Comparison of ENCODE assay signal across 21 cellular contexts in the genomic region with DNA sequence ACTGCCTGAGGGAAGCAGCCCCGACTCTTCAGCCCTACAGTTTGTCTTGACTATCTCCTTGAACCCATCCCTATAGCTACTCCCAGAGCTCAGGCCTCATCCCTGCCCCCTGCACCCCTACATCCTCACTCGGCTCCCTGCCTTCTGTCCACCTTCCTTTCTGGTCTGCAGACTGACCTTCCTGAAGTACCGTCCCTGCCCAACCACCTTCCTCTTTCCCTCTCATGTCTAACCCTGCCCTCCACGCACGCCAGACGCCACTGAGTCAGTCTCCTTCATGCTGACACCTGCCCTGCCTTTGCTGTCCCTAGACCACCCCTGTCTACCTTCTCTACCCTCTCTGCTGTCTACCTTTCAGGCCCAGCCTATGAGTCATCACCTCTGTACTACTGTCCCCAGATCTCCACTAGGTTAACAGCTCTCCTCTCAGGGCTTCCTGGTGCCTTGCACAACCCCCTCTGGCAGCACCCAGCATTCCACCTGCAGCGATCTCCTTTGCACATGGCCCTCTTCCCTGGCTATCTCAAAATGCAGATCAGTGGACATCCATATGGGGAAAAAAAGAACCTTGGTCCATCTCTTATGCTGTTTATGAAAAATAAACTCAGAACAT. TPM values are rescaled to one million over a fixed set of nuclear protein-coding genes. Genes with fewer than 3 reads are reported as not detected.
DNase-seq lines count a peak whose midpoint lies in the region; ATAC-seq and TF ChIP-seq lines count a peak whose summit lies in the region.
"Had no signal": no experiment of that assay in that cellular context is flagged by ENCODE, and none has a peak within 500 bp of the region (broad histone marks: within the 10 kb centered on the region; RNA-seq: fewer than 3 reads in every experiment).

No MANE protein-coding gene starts in this region.

- H3K9ac ChIP-seq in PC-3 (ENCODE audit: low read length) = no peak overlapping the region
- peak overlapping the region; percentile 66 for H3K9ac ChIP-seq in neuronal stem cell (ENCODE audit: low read depth, low read length, poor library complexity)
- H3K9ac ChIP-seq: BLaER1, KMS-11 had no signal

- no peak overlapping the region for H2BK15ac ChIP-seq in neuronal stem cell (ENCODE audit: low read length)

- no peaks in the 10 kb centered on the region for H3K27me3 ChIP-seq in GM23338 (ENCODE audit: insufficient read depth)
- H3K27me3 ChIP-seq in PC-3 (ENCODE audit: low read length) = no peaks in the 10 kb centered on the region
- no peaks in the 10 kb centered on the region for H3K27me3 ChIP-seq in neuronal stem cell (ENCODE audit: control insufficient read depth in 3 of 3, insufficient read depth in 3 of 3, low read depth in 1 of 3, low read length in 3 of 3)
- H3K27me3 ChIP-seq in CD4-positive, alpha-beta memory T cell (ENCODE audit: insufficient read depth, low read length) = no peaks in the 10 kb centered on the region
- no peaks in the 10 kb centered on the region for H3K27me3 ChIP-seq in suprapubic skin
- H3K27me3 ChIP-seq: BLaER1, esophagus muscularis mucosa, Peyer's patch, spleen, upper lobe of left lung had no signal

- no TSS peak for BruUV-seq in PC-3 (replicated peaks; lab: Mats Ljungman, UMichigan)

- H3K36me3 ChIP-seq in GM23338 (ENCODE audit: insufficient read depth) (no peaks in the 10 kb centered on the region), PC-3 (ENCODE audit: low read depth, low read length) (peaks cover 10% of the 10 kb centered on the region; the same call in 1 of the 2 replicates), neuronal stem cell (replicated peaks in 1 of 2; ENCODE audit: control insufficient read depth in 2 of 2, insufficient read depth in 2 of 2, low read length in 2 of 2) (no peaks in the 10 kb centered on the region), suprapubic skin (no peaks in the 10 kb centered on the region)
- H3K36me3 ChIP-seq in CD4-positive, alpha-beta memory T cell (ENCODE audit: insufficient read depth, low read length) = no peaks in the 10 kb centered on the region
- H3K36me3 ChIP-seq: BLaER1 had no signal

- H3K4me3 Mint-ChIP-seq in GM23338 = no peak overlapping the region
- H3K4me3 Mint-ChIP-seq in glutamatergic neuron (ENCODE audit: unreplicated experiment) = no peak overlapping the region
- no peak overlapping the region for H3K4me3 Mint-ChIP-seq in CD4-positive, alpha-beta memory T cell
- H3K4me3 Mint-ChIP-seq: dendritic cell treated with granulocyte-macrophage colony-stimulating factor and Interleukin-4, amounts not matched to agents 40 ng/mL and 50 ng/mL, for 4 days; stimulated activated naive B cell treated with anti-CD40 and anti-IgM and Interleukin-4, amounts not matched to agents 10 μg/mL and 1 μg/mL and 100 μg/mL, for 72 hours; T-cell had no signal

- H3F3A ChIP-seq in GM23338 (replicated peaks; ENCODE audit: low read depth) = no peaks in the 10 kb centered on the region
- no peaks in the 10 kb centered on the region for H3F3A ChIP-seq in PC-3 (ENCODE audit: low read length, unreplicated experiment)

- no peak overlapping the region for H4K91ac ChIP-seq in neuronal stem cell (ENCODE audit: low read depth, low read length, poor library complexity)

- H3K36me3 Mint-ChIP-seq in GM23338 (ENCODE audit: low read depth) = no peaks in the 10 kb centered on the region
- H3K36me3 Mint-ChIP-seq in glutamatergic neuron (ENCODE audit: unreplicated experiment) = peaks cover 13% of the 10 kb centered on the region
- H3K36me3 Mint-ChIP-seq in CD4-positive, alpha-beta memory T cell = peaks cover 30 to 37% of the 10 kb centered on the region in 2 donors

- H3K9me2 ChIP-seq in GM23338 (ENCODE audit: insufficient read depth) = no peaks in the 10 kb centered on the region
- H3K9me2 ChIP-seq in PC-3 (replicated peaks; ENCODE audit: low read length) = no peaks in the 10 kb centered on the region

- H2AK5ac ChIP-seq in neuronal stem cell (ENCODE audit: low read depth, low read length) = peak overlapping the region; percentile 93

- no peak for TF ChIP-seq EP300 in suprapubic skin (IDR thresholded peaks at IDR 0.05)

- H3K23ac ChIP-seq in neuronal stem cell (ENCODE audit: low read depth, low read length, poor library complexity) = peak overlapping the region; percentile 62

- no CpG with 5 or more reads among the region's 7 CpGs for WGBS in neuronal stem cell (ENCODE audit: extremely low coverage in 2 of 2, insufficient read length in 2 of 2, insufficient replicate concordance in 1 of 2), 2 donors
- 94% methylated on average over 7 of the region's 7 CpGs for WGBS in suprapubic skin

- DNase-seq in GM23338 (ENCODE audit: low spot score) (no peak), PC-3 (peak; percentile 25), glutamatergic neuron (no peak), neuronal stem cell (ENCODE audit: low spot score) (no peak), suprapubic skin (ENCODE audit: low spot score in 2 of 2) (no peak)
- no peak for DNase-seq in CD4-positive, alpha-beta memory T cell
- DNase-seq: activated CD4-positive, CD25-positive, alpha-beta regulatory T cell; DMS79 treated with DMSO at 0.1 percent for 48 hours; NCI-H1092 treated with DMSO at 0.1 percent for 48 hours; NCI-H82; Peyer's patch; spleen; stimulated activated naive B cell treated with anti-CD40 and anti-IgM and Interleukin-4, amounts not matched to agents 10 μg/mL and 1 μg/mL and 100 μg/mL, for 72 hours; T-cell; upper lobe of left lung had no signal

- no peak overlapping the region for H3K4me2 ChIP-seq in GM23338
- H3K4me2 ChIP-seq in PC-3 (ENCODE audit: low read length) = no peak overlapping the region
- H3K4me2 ChIP-seq in neuronal stem cell (ENCODE audit: insufficient read depth, low read length, poor library complexity, severe bottlenecking) = no peak overlapping the region
- H3K4me2 ChIP-seq: BLaER1, KMS-11 had no signal

- H3K9me3 Mint-ChIP-seq in GM23338 (no peaks in the 10 kb centered on the region; the same call in 2 of the 3 replicates), glutamatergic neuron (ENCODE audit: unreplicated experiment) (peaks cover 1% of the 10 kb centered on the region)
- H3K9me3 Mint-ChIP-seq in CD4-positive, alpha-beta memory T cell = peaks cover 0 to 2% (median 0%) of the 10 kb centered on the region in 8 donors

- H3K27ac ChIP-seq in GM23338 (ENCODE audit: low read depth) (no peak overlapping the region), PC-3 (ENCODE audit: low read length) (no peak overlapping the region), neuronal stem cell (replicated peaks; ENCODE audit: low read length) (no peak overlapping the region), suprapubic skin (no peak overlapping the region)
- H3K27ac ChIP-seq in CD4-positive, alpha-beta memory T cell (ENCODE audit: low read depth, low read length) = no peak overlapping the region
- H3K27ac ChIP-seq: BLaER1, esophagus muscularis mucosa, KMS-11, Peyer's patch, spleen, upper lobe of left lung had no signal

- H3K79me1 ChIP-seq in neuronal stem cell (ENCODE audit: low read depth, low read length) = no peaks in the 10 kb centered on the region

- H3K4me1 Mint-ChIP-seq in GM23338 (peaks cover 5% of the 10 kb centered on the region; the same call in 2 of the 3 replicates), glutamatergic neuron (ENCODE audit: low read depth, unreplicated experiment) (no peaks in the 10 kb centered on the region)
- H3K4me1 Mint-ChIP-seq in CD4-positive, alpha-beta memory T cell = peaks cover 0 to 13% (median 4%) of the 10 kb centered on the region in 4 donors

- H2BK5ac ChIP-seq in neuronal stem cell (ENCODE audit: low read length) = no peak overlapping the region

- H3K79me2 ChIP-seq in GM23338 (replicated peaks; ENCODE audit: insufficient read depth) = no peaks in the 10 kb centered on the region
- H3K79me2 ChIP-seq in PC-3 (ENCODE audit: low read length) = 0 out of 2 replicates have a peak, but pooled peaks cover under 1% of the 10 kb centered on the region

- H3K4me1 ChIP-seq in GM23338 (ENCODE audit: insufficient read depth) (no peaks in the 10 kb centered on the region), PC-3 (ENCODE audit: insufficient read depth, low read length) (no peaks in the 10 kb centered on the region), neuronal stem cell (ENCODE audit: control insufficient read depth in 2 of 2, insufficient read depth in 1 of 2, low read depth in 1 of 2, low read length in 2 of 2) (no peaks in the 10 kb centered on the region), suprapubic skin (no peaks in the 10 kb centered on the region)
- no peaks in the 10 kb centered on the region for H3K4me1 ChIP-seq in CD4-positive, alpha-beta memory T cell (ENCODE audit: insufficient read depth, low read length)
- H3K4me1 ChIP-seq: BLaER1, Peyer's patch, upper lobe of left lung had no signal

- H4K8ac ChIP-seq in neuronal stem cell (ENCODE audit: low read depth, low read length) = no peak overlapping the region

- no peak for TF ChIP-seq POLR2A in suprapubic skin (IDR thresholded peaks at IDR 0.05)

- intact Hi-C loops in PC-3 (cut with micrococcal nuclease) = no loop called here
- intact Hi-C loops in CD4-positive, alpha-beta memory T cell (cut with micrococcal nuclease) = no loop called here

- CTCF ChIA-PET in PC-3 (lab: Charles Lee) = no interaction called here
- CTCF ChIA-PET in CD4-positive, alpha-beta memory T cell (lab: Charles Lee; ENCODE audit: partially characterized antibody) = interaction anchor here (0.6 kb wide), 1 partner anchor 384 kb away, joined by 3 read pairs; no protein-coding TSS in a partner anchor

- H4K20me1 ChIP-seq in GM23338 (replicated peaks; ENCODE audit: insufficient read depth) (no peaks in the 10 kb centered on the region), PC-3 (ENCODE audit: low read length) (no peaks in the 10 kb centered on the region)
- H4K20me1 ChIP-seq: BLaER1 had no signal

- peaks cover 2% of the 10 kb centered on the region for H3K27me3 Mint-ChIP-seq in GM23338 (ENCODE audit: insufficient read depth, low read depth, poor library complexity)
- H3K27me3 Mint-ChIP-seq in glutamatergic neuron (ENCODE audit: unreplicated experiment) = peaks cover 4% of the 10 kb centered on the region
- no peaks in the 10 kb centered on the region for H3K27me3 Mint-ChIP-seq in CD4-positive, alpha-beta memory T cell
- H3K27me3 Mint-ChIP-seq: dendritic cell treated with granulocyte-macrophage colony-stimulating factor and Interleukin-4, amounts not matched to agents 40 ng/mL and 50 ng/mL, for 4 days; stimulated activated naive B cell treated with anti-CD40 and anti-IgM and Interleukin-4, amounts not matched to agents 10 μg/mL and 1 μg/mL and 100 μg/mL, for 72 hours; T-cell had no signal

- POLR2A ChIA-PET in PC-3 (lab: Charles Lee; ENCODE audit: unreplicated experiment) = no interaction called here
- POLR2A ChIA-PET in CD4-positive, alpha-beta memory T cell (lab: Charles Lee; ENCODE audit: partially characterized antibody) = no interaction called here

- no peak overlapping the region for H3K4ac ChIP-seq in neuronal stem cell (ENCODE audit: low read length)

- H3K14ac ChIP-seq in neuronal stem cell (ENCODE audit: low read length) = peak overlapping the region; percentile 72

- ATAC-seq in GM23338 (peak; percentile 57; the same call in 2 of the 3 replicates), PC-3 (no peak; the same call in 1 of the 2 replicates), HG03439 (IDR thresholded peaks at IDR 0.05; ENCODE audit: unreplicated experiment) (no peak), GM18511 (IDR thresholded peaks at IDR 0.05; ENCODE audit: unreplicated experiment) (no peak)
- ATAC-seq: stimulated activated naive B cell treated with anti-CD40 and anti-IgM and Interleukin-4, amounts not matched to agents 10 μg/mL and 1 μg/mL and 100 μg/mL, for 72 hours had no signal

- H2BK120ac ChIP-seq in neuronal stem cell (ENCODE audit: low read depth, low read length) = no peak overlapping the region

- H3K4me3 ChIP-seq in GM23338 = no peak overlapping the region
- H3K4me3 ChIP-seq in PC-3 (ENCODE audit: low read length) = no peak overlapping the region
- no peak overlapping the region for H3K4me3 ChIP-seq in neuronal stem cell (ENCODE audit: low read length in 2 of 2)
- no peak overlapping the region for H3K4me3 ChIP-seq in CD4-positive, alpha-beta memory T cell (ENCODE audit: low read length in 2 of 2)
- no peak overlapping the region for H3K4me3 ChIP-seq in suprapubic skin
- H3K4me3 ChIP-seq: BLaER1, esophagus muscularis mucosa, Peyer's patch, spleen, upper lobe of left lung had no signal

- no peak for TF ChIP-seq CTCF in GM23338 (conservative IDR thresholded peaks at IDR 0.05; ENCODE audit: low read depth in 2 of 2)
- no peak for TF ChIP-seq CTCF in PC-3 (conservative IDR thresholded peaks at IDR 0.05; ENCODE audit: low read depth, low read length)
- TF ChIP-seq CTCF in glutamatergic neuron (IDR thresholded peaks at IDR 0.05; ENCODE audit: partially characterized antibody, unreplicated experiment) = no peak
- TF ChIP-seq CTCF in suprapubic skin (IDR thresholded peaks at IDR 0.05) = no peak

- peak overlapping the region; percentile 81 for H3K18ac ChIP-seq in neuronal stem cell (ENCODE audit: low read length)

- H2AFZ ChIP-seq in GM23338 (no peak overlapping the region), PC-3 (ENCODE audit: low read length) (no peak overlapping the region), neuronal stem cell (ENCODE audit: low read length) (no peak overlapping the region)

- H2BK12ac ChIP-seq in neuronal stem cell (ENCODE audit: low read length) = peak overlapping the region; percentile 98

- H3K9me3 ChIP-seq in PC-3 (ENCODE audit: low read length) (no peaks in the 10 kb centered on the region), neuronal stem cell (replicated peaks in 1 of 2; ENCODE audit: control insufficient read depth in 2 of 2, insufficient read depth in 1 of 2, low read depth in 1 of 2, low read length in 2 of 2) (no peaks in the 10 kb centered on the region), suprapubic skin (no peaks in the 10 kb centered on the region)
- no peaks in the 10 kb centered on the region for H3K9me3 ChIP-seq in CD4-positive, alpha-beta memory T cell (ENCODE audit: control insufficient read depth in 1 of 2, low read length in 2 of 2)
- H3K9me3 ChIP-seq: BLaER1, esophagus muscularis mucosa, Peyer's patch, upper lobe of left lung had no signal

- H3K27ac Mint-ChIP-seq in GM23338 (peak overlapping the region; percentile 18; the same call in 1 of the 2 replicates), glutamatergic neuron (ENCODE audit: unreplicated experiment) (peak overlapping the region; percentile 1)
- peak overlapping the region in 1 of 7 donors; percentile 30 for H3K27ac Mint-ChIP-seq in CD4-positive, alpha-beta memory T cell
- H3K27ac Mint-ChIP-seq: dendritic cell treated with granulocyte-macrophage colony-stimulating factor and Interleukin-4, amounts not matched to agents 40 ng/mL and 50 ng/mL, for 4 days; stimulated activated naive B cell treated with anti-CD40 and anti-IgM and Interleukin-4, amounts not matched to agents 10 μg/mL and 1 μg/mL and 100 μg/mL, for 72 hours; T-cell had no signal

RNA-seq across cellular contexts. Expression of a gene that starts 8.9 kb away (rescaled TPM):
- total RNA-seq in GM23338 (2014; rRNA removed; shearing (Covaris generic)) = 3.6 and 3.7 TPM in 2 replicates
- 0.71 and 1.0 TPM in 2 replicates for polyA plus RNA-seq in GM23338 (2016; fragmentation: Nextera tagmentation; extraction: Ambion mirVana)
- total RNA-seq in PC-3 (2014; rRNA removed) = 9.4 and 13.0 TPM in 2 replicates
- total RNA-seq in glutamatergic neuron (ENCODE audit: unreplicated experiment) = 9.7 TPM
- polyA plus RNA-seq in neuronal stem cell (2013, experiment 1 of 2) = 2.4 TPM
- polyA plus RNA-seq in neuronal stem cell (2013, experiment 2 of 2) = 2.6 TPM
- total RNA-seq in CD4-positive, alpha-beta memory T cell = 1 to 10 TPM; 8.0 to 8.6 TPM
- 1 to 10 TPM in 1 of 2 donors, under 1 TPM in 1; 0.88 to 2.6 TPM for polyA plus RNA-seq in CD4-positive, alpha-beta memory T cell
- total RNA-seq in suprapubic skin = 10 to 100 TPM in 1 of 4 donors, 1 to 10 TPM in 3; 3.6 to 11.1 (median 4.3) TPM

RNA-seq across cellular contexts. Expression of a gene that starts 9.2 kb away (rescaled TPM):
- 10.0 and 10.7 TPM in 2 replicates for total RNA-seq in GM23338 (2014; rRNA removed; shearing (Covaris generic))
- 1.7 and 2.5 TPM in 2 replicates for polyA plus RNA-seq in GM23338 (2016; fragmentation: Nextera tagmentation; extraction: Ambion mirVana)
- total RNA-seq in PC-3 (2014; rRNA removed) (8.5 and 12.0 TPM in 2 replicates), glutamatergic neuron (ENCODE audit: unreplicated experiment) (34.2 TPM), suprapubic skin (1 to 10 TPM; 2.3 to 9.6 (median 5.6) TPM)
- 4.6 TPM for polyA plus RNA-seq in neuronal stem cell (2013, experiment 1 of 2)
- 4.7 TPM for polyA plus RNA-seq in neuronal stem cell (2013, experiment 2 of 2)
- total RNA-seq in CD4-positive, alpha-beta memory T cell = 10 to 100 TPM; 12.4 to 14.3 TPM
- polyA plus RNA-seq in CD4-positive, alpha-beta memory T cell = 1 to 10 TPM in 1 of 2 donors, under 1 TPM in 1; 0.11 to 1.2 TPM

RNA-seq across cellular contexts. Expression of a gene that starts 40.1 kb away (rescaled TPM):
- 89.0 and 94.3 TPM in 2 replicates for total RNA-seq in GM23338 (2014; rRNA removed; shearing (Covaris generic))
- 125 and 130 TPM in 2 replicates for polyA plus RNA-seq in GM23338 (2016; fragmentation: Nextera tagmentation; extraction: Ambion mirVana)
- total RNA-seq in PC-3 (2014; rRNA removed) (73.6 and 78.7 TPM in 2 replicates), glutamatergic neuron (ENCODE audit: unreplicated experiment) (30.3 TPM), suprapubic skin (10 to 100 TPM; 15.6 to 26.7 (median 21.2) TPM)
- 67.7 TPM for polyA plus RNA-seq in neuronal stem cell (2013, experiment 1 of 2)
- 67.9 TPM for polyA plus RNA-seq in neuronal stem cell (2013, experiment 2 of 2)
- total RNA-seq in CD4-positive, alpha-beta memory T cell = 10 to 100 TPM; 27.6 to 31.2 TPM
- 10 to 100 TPM; 47.6 to 66.9 TPM for polyA plus RNA-seq in CD4-positive, alpha-beta memory T cell
